ENCODE assay signal across 8 cellular contexts in genomic region chr1:15153184-15153841, GRCh38. TPM values are rescaled to one million over a fixed set of nuclear protein-coding genes. Genes with fewer than 3 reads are reported as not detected.
DNase-seq lines count a peak whose midpoint lies in the region; ATAC-seq and TF ChIP-seq lines count a peak whose summit lies in the region.

Gene TMEM51 (plus strand): TSS chr1:15153747. CDS start chr1:15215088, 61,341 bp downstream.

- H3K27me3 ChIP-seq in ascending aorta (no peaks in the 10 kb centered on the region), right cardiac atrium (ENCODE audit: control insufficient read depth, insufficient read depth) (no peaks in the 10 kb centered on the region), psoas muscle (ENCODE audit: insufficient read depth in 3 of 3, low read length in 2 of 3) (peaks cover 0 to 52% (median 7%) of the 10 kb centered on the region in 3 donors)

- under 1% methylated on average over 56 of the region's 56 CpGs for WGBS in right cardiac atrium
- WGBS in psoas muscle, 3 donors = 0 to 2% (median 1%) methylated on average over 19 to 56 of the region's 56 CpGs

- H3K4me3 Mint-ChIP-seq in activated T-cell treated with anti-CD3 and anti-CD28 coated beads, Interleukin-2, amount 50 U/mL, for 72 hours = peak within 1 kb of the TSS; percentile 58 to 68

- TF ChIP-seq CTCF in ascending aorta (IDR thresholded peaks at IDR 0.05) (no peak), psoas muscle (IDR thresholded peaks at IDR 0.05) (no peak)

- H3K4me1 ChIP-seq in ascending aorta = peaks cover 0 to 3% of the 10 kb centered on the region in 2 donors
- no peaks in the 10 kb centered on the region for H3K4me1 ChIP-seq in right cardiac atrium (ENCODE audit: control insufficient read depth, insufficient read depth, low read length)
- no peaks in the 10 kb centered on the region for H3K4me1 ChIP-seq in psoas muscle

- H3K9me3 ChIP-seq in ascending aorta (no peaks in the 10 kb centered on the region), right cardiac atrium (ENCODE audit: control insufficient read depth, low read length) (no peaks in the 10 kb centered on the region), psoas muscle (no peaks in the 10 kb centered on the region)

- no peak within 1 kb of the TSS for H3K27ac Mint-ChIP-seq in activated T-cell treated with anti-CD3 and anti-CD28 coated beads, Interleukin-2, amount 50 U/mL, for 72 hours

- H3K4me3 ChIP-seq in ascending aorta (peak within 1 kb of the TSS; percentile 78 to 91), right cardiac atrium (ENCODE audit: low read length) (peak within 1 kb of the TSS; percentile 58), psoas muscle (peak within 1 kb of the TSS; percentile 61)

- no peak for DNase-seq in activated T-cell treated with anti-CD3 and anti-CD28 coated beads, Interleukin-2, amount 50 U/mL, for 72 hours
- DNase-seq in activated T-cell treated with anti-CD3 and anti-CD28 coated beads for 4 hours (no peak), NCI-H345 treated with DMSO at 0.1 percent for 48 hours (lab: John Stamatoyannopoulos, UW; ENCODE audit: unreplicated experiment) (peak; percentile 66), ascending aorta (ENCODE audit: low spot score in 2 of 2) (peak in 1 of 2 donors; percentile 77), right cardiac atrium (peak; percentile 75 to 90 (median 89)), psoas muscle (peak; percentile 60 to 64)

- peaks cover 15% of the 10 kb centered on the region for H3K4me1 Mint-ChIP-seq in activated T-cell treated with anti-CD3 and anti-CD28 coated beads, Interleukin-2, amount 50 U/mL, for 72 hours (ENCODE audit: low read depth)

- no peaks in the 10 kb centered on the region for H3K36me3 Mint-ChIP-seq in activated T-cell treated with anti-CD3 and anti-CD28 coated beads, Interleukin-2, amount 50 U/mL, for 72 hours (ENCODE audit: insufficient read depth in 2 of 2)

- H3K9me3 Mint-ChIP-seq in activated T-cell treated with anti-CD3 and anti-CD28 coated beads, Interleukin-2, amount 50 U/mL, for 72 hours = no peaks in the 10 kb centered on the region

- H3K36me3 ChIP-seq in ascending aorta (no peaks in the 10 kb centered on the region), psoas muscle (ENCODE audit: insufficient read depth in 1 of 2, low read depth in 1 of 2) (no peaks in the 10 kb centered on the region)

- intact Hi-C loops in ascending aorta (cut with DNase I) (loop anchor here (10.0 kb wide), 2 partner anchors 229 to 251 kb away; partner anchors contain the start of gene EFHD2), right cardiac atrium (cut with DNase I) (loop anchor here in 3 of 4 donors (5.0 to 10.0 kb wide), 2 partner anchors 119 to 151 kb away; no protein-coding TSS in a partner anchor), psoas muscle (cut with DNase I) (no loop called here)

- peak within 1 kb of the TSS; percentile 74 to 82 for H3K27ac ChIP-seq in ascending aorta
- H3K27ac ChIP-seq in right cardiac atrium (ENCODE audit: low read length) = peak within 1 kb of the TSS; percentile 73
- H3K27ac ChIP-seq in psoas muscle = peak within 1 kb of the TSS; percentile 63

- H3K27me3 Mint-ChIP-seq in activated T-cell treated with anti-CD3 and anti-CD28 coated beads, Interleukin-2, amount 50 U/mL, for 72 hours (ENCODE audit: low read depth) = peaks cover 68% of the 10 kb centered on the region

- peak; percentile 40 to 42 for ATAC-seq in activated T-cell treated with anti-CD3 and anti-CD28 coated beads, Interleukin-2, amount 50 U/mL, for 72 hours (replicated peaks in 1 of 2)
- ATAC-seq in right cardiac atrium (peak; percentile 86 to 88), psoas muscle (peak; percentile 28 to 46 (median 36)), GM18873 (IDR thresholded peaks at IDR 0.05; ENCODE audit: low FRiP score, unreplicated experiment) (no peak), HG02870 (IDR thresholded peaks at IDR 0.05; ENCODE audit: unreplicated experiment) (no peak)

RNA-seq across cellular contexts. Expression of gene TMEM51, which starts in this region (rescaled TPM):
- total RNA-seq in activated T-cell treated with anti-CD3 and anti-CD28 coated beads, Interleukin-2, amount 50 U/mL, for 72 hours = not detected
- not detected for total RNA-seq in ascending aorta
- total RNA-seq in right cardiac atrium = 1 to 10 TPM; 3.7 to 5.4 (median 4.6) TPM
- 4.3 TPM for polyA plus RNA-seq in right cardiac atrium
- total RNA-seq in psoas muscle = 1 to 10 TPM in 2 of 4 donors, under 1 TPM in 2; 0.67 to 1.7 (median 1.1) TPM
- under 1 TPM; 0.70 to 0.99 (median 0.97) TPM for polyA plus RNA-seq in psoas muscle

Comparison
In these comparisons a context has a peak if more than half of its experiments do, and no peak if none do; other contexts are left out.
1. Peak in ATAC-seq in activated T-cell treated with anti-CD3 and anti-CD28 coated beads, Interleukin-2, amount 50 U/mL, for 72 hours; RNA of the gene not detected or under 1 TPM.
2. ATAC-seq: peak in right cardiac atrium (2 of 2) and psoas muscle (4 of 4); none in GM18873 (single experiment) and HG02870 (single experiment).
3. DNase-seq: peak in NCI-H345 treated with DMSO at 0.1 percent for 48 hours (single experiment), right cardiac atrium (3 of 3) and psoas muscle (2 of 2); none in activated T-cell treated with anti-CD3 and anti-CD28 coated beads, Interleukin-2, amount 50 U/mL, for 72 hours (0 of 2) and activated T-cell treated with anti-CD3 and anti-CD28 coated beads for 4 hours (single experiment).
4. intact Hi-C loops: an anchor here in ascending aorta (10.0 kb wide) and right cardiac atrium (5.0 to 10.0 kb wide); none called in psoas muscle.
5. Peak in every context shown above with its lines, with median percentiles within 50 percentile points of each other: H3K27ac ChIP-seq and H3K4me3 ChIP-seq.